In the genomic region with DNA sequence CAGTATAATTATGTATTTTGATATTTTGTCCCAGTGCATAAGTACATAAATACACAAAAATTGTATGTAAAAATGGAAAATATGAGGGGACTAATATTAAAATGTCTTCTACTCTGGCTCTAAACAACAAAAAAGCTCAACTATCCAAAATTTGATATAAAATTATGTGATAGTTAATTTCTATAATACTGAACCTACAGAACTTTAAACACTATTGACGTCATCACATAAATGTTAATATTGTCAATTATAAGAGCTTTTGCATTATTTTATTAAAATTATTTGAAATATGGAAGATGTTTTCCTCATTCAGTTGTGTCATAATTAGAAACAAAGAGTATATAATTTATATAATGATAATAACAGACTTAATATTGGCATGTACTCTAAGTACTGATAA, we compare ENCODE assay signal across 9 cellular contexts.
"Had no signal": no experiment of that assay in that cellular context is flagged by ENCODE, and none has a peak within 500 bp of the region (broad histone marks: within the 10 kb centered on the region; RNA-seq: fewer than 3 reads in every experiment).

No MANE protein-coding gene starts in this region.

- ATAC-seq: GM23338, K562 had no signal

- H3K4me3 ChIP-seq: GM23338, K562 had no signal

- FAIRE-seq: H1, H54, K562 had no signal

- H3K27ac ChIP-seq: HL-60 had no signal

- DNase-seq: H9, HCEC 1CT, IMR-90, KG1 had no signal
